ENCODE assay signal across 16 cellular contexts in the genomic region with DNA sequence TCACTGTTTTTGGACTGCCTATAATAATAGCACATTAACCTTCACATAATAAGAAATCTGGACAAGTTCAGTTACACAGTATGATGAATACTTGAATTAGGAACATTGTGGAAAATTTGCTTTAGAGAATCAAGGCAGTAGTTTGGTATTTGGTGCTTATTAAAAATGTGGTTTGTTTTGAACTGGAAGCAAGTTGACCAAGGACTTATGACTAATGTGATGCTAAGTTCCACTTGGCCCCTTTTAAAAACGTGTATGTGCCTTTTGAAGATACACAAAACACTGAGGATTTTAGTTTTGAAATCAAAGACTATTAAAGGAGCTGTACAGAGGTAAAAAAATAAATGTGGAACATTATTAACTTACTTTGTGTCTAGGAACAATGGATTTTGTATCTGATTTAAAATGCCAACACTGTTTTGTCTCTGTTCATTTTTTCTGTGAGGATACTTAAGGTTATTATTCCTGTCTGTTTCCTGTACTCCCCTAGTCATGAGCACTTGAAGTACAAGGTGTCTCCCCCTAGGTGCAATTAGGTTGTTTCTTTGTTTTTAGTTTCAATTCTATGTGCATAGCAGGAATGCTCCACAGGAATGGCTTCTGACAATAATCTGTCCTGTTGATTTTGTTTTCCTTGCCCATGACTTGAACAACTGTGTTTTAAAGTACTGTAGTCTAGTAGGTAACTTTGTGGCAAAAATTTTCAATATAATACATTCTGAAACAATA. TPM values are rescaled to one million over a fixed set of nuclear protein-coding genes. Genes with fewer than 3 reads are reported as not detected.
DNase-seq lines count a peak whose midpoint lies in the region; ATAC-seq and TF ChIP-seq lines count a peak whose summit lies in the region.
"Had no signal": no experiment of that assay in that cellular context is flagged by ENCODE, and none has a peak within 500 bp of the region (broad histone marks: within the 10 kb centered on the region; RNA-seq: fewer than 3 reads in every experiment).

No MANE protein-coding gene starts in this region.

- WGBS in mammary epithelial cell (ENCODE audit: low coverage, missing lambda C conversion rate), result 0% methylated on average over 1 of the region's 1 CpG
- whole genome bisulfite sequencing in mesendoderm (ENCODE audit: extremely low coverage, insufficient coverage, low lambda C conversion rate), result no CpG with 5 or more reads among the region's 1 CpG

- POLR2A ChIA-PET in CD4-positive, alpha-beta memory T cell (lab: Charles Lee; ENCODE audit: partially characterized antibody), result no interaction called here
- POLR2A ChIA-PET in Caco-2 (lab: Charles Lee), result no interaction called here

- H3K4me2 ChIP-seq in mammary epithelial cell (ENCODE audit: insufficient read depth, low read depth, low read length) (no peak overlapping the region), mesendoderm (ENCODE audit: low read length) (no peak overlapping the region)

- no peak overlapping the region for H2AK5ac ChIP-seq in mesendoderm (ENCODE audit: low read length)

- no peaks in the 10 kb centered on the region for H3K27me3 ChIP-seq in CD4-positive, alpha-beta memory T cell (ENCODE audit: insufficient read depth, low read length)
- H3K27me3 ChIP-seq in mammary epithelial cell (ENCODE audit: insufficient read depth, low read length) (no peaks in the 10 kb centered on the region), mesendoderm (ENCODE audit: insufficient read depth, low read length, poor library complexity) (no peaks in the 10 kb centered on the region), Caco-2 (replicated peaks; ENCODE audit: control insufficient read depth, insufficient read depth, low read length) (no peaks in the 10 kb centered on the region), uterus (no peaks in the 10 kb centered on the region)
- H3K27me3 ChIP-seq: stomach had no signal

- no peak overlapping the region for H3K18ac ChIP-seq in mesendoderm (ENCODE audit: low read length)

- H3K36me3 ChIP-seq in CD4-positive, alpha-beta memory T cell (ENCODE audit: insufficient read depth, low read length), result peaks cover 29% of the 10 kb centered on the region
- peaks cover 21% of the 10 kb centered on the region for H3K36me3 ChIP-seq in mammary epithelial cell (ENCODE audit: insufficient read depth, low read length)
- H3K36me3 ChIP-seq in mesendoderm (ENCODE audit: control insufficient read depth, insufficient read depth, low read length), result peaks cover 2% of the 10 kb centered on the region
- no peaks in the 10 kb centered on the region for H3K36me3 ChIP-seq in Caco-2 (ENCODE audit: control insufficient read depth, insufficient read depth, low read length)
- H3K36me3 ChIP-seq in uterus, result no peaks in the 10 kb centered on the region

- no peak overlapping the region for H2BK120ac ChIP-seq in mesendoderm (ENCODE audit: low read depth, low read length)

- CTCF ChIA-PET in CD4-positive, alpha-beta memory T cell (lab: Charles Lee; ENCODE audit: partially characterized antibody), result interaction anchor here (1.6 kb wide), 1 partner anchor 181 kb away, joined by 3 read pairs; no protein-coding TSS in a partner anchor
- CTCF ChIA-PET in mammary epithelial cell (lab: Charles Lee; ENCODE audit: low non-redundant PET), result no interaction called here
- CTCF ChIA-PET in Caco-2 (lab: Charles Lee), result no interaction called here

- H3K4ac ChIP-seq in mesendoderm (ENCODE audit: low read depth, low read length), result no peak overlapping the region

- no peak for TF ChIP-seq POLR2A in uterus (IDR thresholded peaks at IDR 0.05)

- no peaks in the 10 kb centered on the region for H3K79me1 ChIP-seq in mesendoderm (ENCODE audit: low read length)

- H3K9ac ChIP-seq in mammary epithelial cell (ENCODE audit: insufficient read depth, low read length) (no peak overlapping the region), mesendoderm (ENCODE audit: low read length) (no peak overlapping the region)

- intact Hi-C loops in CD4-positive, alpha-beta memory T cell (cut with micrococcal nuclease), result no loop called here
- intact Hi-C loops in mammary epithelial cell (cut with micrococcal nuclease) (no loop called here), Caco-2 (cut with micrococcal nuclease; ENCODE audit: unreplicated experiment) (no loop called here), uterus (cut with DNase I; ENCODE audit: low total_unique reads) (no loop called here)

- no peak for DNase-seq in CD4-positive, alpha-beta memory T cell
- DNase-seq in mammary epithelial cell, result no peak
- peak; percentile 10 for DNase-seq in mesendoderm
- DNase-seq in Caco-2, result no peak
- DNase-seq in HuH-7.5 (ENCODE audit: low spot score), result no peak
- DNase-seq in uterus, result no peak
- DNase-seq: Karpas-422; NCI-H2081; psoas muscle; stimulated activated CD4-positive, alpha-beta T cell treated with anti-CD3 and anti-CD28 coated beads, Interleukin-4, amount 100 ng/mL, for 24 hours; stomach had no signal

- peak overlapping the region; percentile 29 for H3K27ac ChIP-seq in CD4-positive, alpha-beta memory T cell (ENCODE audit: low read depth, low read length)
- H3K27ac ChIP-seq in mammary epithelial cell (ENCODE audit: insufficient read depth, low read depth, low read length) (no peak overlapping the region), mesendoderm (ENCODE audit: low read depth, low read length) (no peak overlapping the region), uterus (no peak overlapping the region)
- H3K27ac ChIP-seq: psoas muscle, stomach had no signal

- no peaks in the 10 kb centered on the region for H3K9me3 ChIP-seq in CD4-positive, alpha-beta memory T cell (ENCODE audit: control insufficient read depth in 1 of 2, low read length in 2 of 2)
- no peaks in the 10 kb centered on the region for H3K9me3 ChIP-seq in mammary epithelial cell (replicated peaks; ENCODE audit: insufficient read depth, low read length)
- H3K9me3 ChIP-seq in Caco-2, result no peaks in the 10 kb centered on the region
- H3K9me3 ChIP-seq in uterus, result no peaks in the 10 kb centered on the region
- H3K9me3 ChIP-seq: psoas muscle, stomach had no signal

- H3K9me3 Mint-ChIP-seq in CD4-positive, alpha-beta memory T cell, result no peaks in the 10 kb centered on the region
- H3K9me3 Mint-ChIP-seq in IgD-negative memory B cell (peaks cover 0 to 2% (median 0%) of the 10 kb centered on the region in 3 donors), Caco-2 (ENCODE audit: unreplicated experiment) (no peaks in the 10 kb centered on the region)

- no peak overlapping the region for H3K4me3 ChIP-seq in CD4-positive, alpha-beta memory T cell (ENCODE audit: low read length in 2 of 2)
- H3K4me3 ChIP-seq in mammary epithelial cell (replicated peaks in 1 of 3; ENCODE audit: insufficient read depth in 1 of 3, low read depth in 2 of 3, low read length in 3 of 3) (no peak overlapping the region), mesendoderm (ENCODE audit: low read length) (no peak overlapping the region), Caco-2 (ENCODE audit: low read depth, low read length) (no peak overlapping the region), uterus (no peak overlapping the region)
- H3K4me3 ChIP-seq: psoas muscle, stomach had no signal

- dilution Hi-C loops in mammary epithelial cell (cut with HindIII; ENCODE audit: low sequenced_read_pairs), result no loop called here

- peaks cover 0 to 4% (median 1%) of the 10 kb centered on the region in 4 donors for H3K4me1 Mint-ChIP-seq in CD4-positive, alpha-beta memory T cell
- H3K4me1 Mint-ChIP-seq in IgD-negative memory B cell, result peaks cover 1 to 5% (median 4%) of the 10 kb centered on the region in 3 donors
- no peaks in the 10 kb centered on the region for H3K4me1 Mint-ChIP-seq in Caco-2 (ENCODE audit: low read depth, unreplicated experiment)

- no peaks in the 10 kb centered on the region for H4K20me1 ChIP-seq in mammary epithelial cell (ENCODE audit: insufficient read depth, low read length)

- TF ChIP-seq CTCF in mammary epithelial cell (conservative IDR thresholded peaks at IDR 0.05 in 1 of 2, IDR thresholded peaks at IDR 0.05 in 1 of 2; ENCODE audit: extremely low read depth in 1 of 2, insufficient read depth in 1 of 2, low read depth in 1 of 2, low read length in 2 of 2), result no peak
- no peak for TF ChIP-seq CTCF in Caco-2 (IDR thresholded peaks at IDR 0.05; ENCODE audit: insufficient read depth in 1 of 2, low read depth in 1 of 2, low read length in 1 of 2, severe bottlenecking in 1 of 2, unreplicated experiment in 1 of 2)
- TF ChIP-seq CTCF in uterus (IDR thresholded peaks at IDR 0.05), result no peak

- H2AFZ ChIP-seq in mammary epithelial cell (ENCODE audit: low read depth, low read length), result no peak overlapping the region

- ATAC-seq in GM21576 (IDR thresholded peaks at IDR 0.05; ENCODE audit: unreplicated experiment), result no peak
- ATAC-seq: psoas muscle, SK-N-SH treated with all-trans-retinoic acid at 6 μM for 48 hours had no signal

- H3K4me3 Mint-ChIP-seq in CD4-positive, alpha-beta memory T cell, result no peak overlapping the region
- no peak overlapping the region for H3K4me3 Mint-ChIP-seq in IgD-negative memory B cell
- H3K4me3 Mint-ChIP-seq in Caco-2 (ENCODE audit: unreplicated experiment), result no peak overlapping the region
- H3K4me3 Mint-ChIP-seq: CD14-positive monocyte had no signal

- in situ Hi-C loops in mammary epithelial cell (cut with MboI; ENCODE audit: low sequenced_read_pairs in 2 of 2), result no loop called here

- peaks cover 45 to 53% of the 10 kb centered on the region in 2 donors for H3K36me3 Mint-ChIP-seq in CD4-positive, alpha-beta memory T cell
- H3K36me3 Mint-ChIP-seq in IgD-negative memory B cell (peaks cover 6% of the 10 kb centered on the region), Caco-2 (ENCODE audit: insufficient read depth, unreplicated experiment) (peaks cover 52% of the 10 kb centered on the region)

- H4K5ac ChIP-seq in mesendoderm (ENCODE audit: low read length), result no peak overlapping the region

- H2BK5ac ChIP-seq in mesendoderm (ENCODE audit: low read length), result no peak overlapping the region

- no peaks in the 10 kb centered on the region for H3K79me2 ChIP-seq in mammary epithelial cell (ENCODE audit: insufficient read depth, low read length)
- H3K79me2 ChIP-seq in mesendoderm (ENCODE audit: control insufficient read depth, insufficient read depth, low read length), result no peaks in the 10 kb centered on the region

- H3K4me1 ChIP-seq in CD4-positive, alpha-beta memory T cell (ENCODE audit: insufficient read depth, low read length), result no peaks in the 10 kb centered on the region
- H3K4me1 ChIP-seq in mammary epithelial cell (ENCODE audit: insufficient read depth, low read length), result no peaks in the 10 kb centered on the region
- no peaks in the 10 kb centered on the region for H3K4me1 ChIP-seq in mesendoderm (ENCODE audit: control insufficient read depth, low read depth, low read length)
- H3K4me1 ChIP-seq in Caco-2, result no peaks in the 10 kb centered on the region
- H3K4me1 ChIP-seq in uterus, result peaks cover 0 to 3% of the 10 kb centered on the region in 2 donors
- H3K4me1 ChIP-seq: psoas muscle had no signal

- no peak overlapping the region for H3K23ac ChIP-seq in mesendoderm (ENCODE audit: low read length)

- BruUV-seq in mammary epithelial cell (replicated peaks; lab: Mats Ljungman, UMichigan), result TSS peak; percentile 15
- BruUV-seq in Caco-2 (replicated peaks; lab: Mats Ljungman, UMichigan), result no TSS peak

- H3K27me3 Mint-ChIP-seq in CD4-positive, alpha-beta memory T cell, result no peaks in the 10 kb centered on the region
- H3K27me3 Mint-ChIP-seq in IgD-negative memory B cell, result no peaks in the 10 kb centered on the region
- no peaks in the 10 kb centered on the region for H3K27me3 Mint-ChIP-seq in Caco-2 (ENCODE audit: insufficient read depth, unreplicated experiment)

- H3K27ac Mint-ChIP-seq in CD4-positive, alpha-beta memory T cell, result peak overlapping the region in 4 of 7 donors; percentile 5 to 82 (median 60)
- peak overlapping the region; percentile 51 to 81 (median 66) for H3K27ac Mint-ChIP-seq in IgD-negative memory B cell
- H3K27ac Mint-ChIP-seq in Caco-2 (ENCODE audit: unreplicated experiment), result no peak overlapping the region

- H2BK15ac ChIP-seq in mesendoderm (replicated peaks; ENCODE audit: low read depth), result no peak overlapping the region

- no peak overlapping the region for H3K56ac ChIP-seq in mesendoderm (ENCODE audit: low read length)

- H4K8ac ChIP-seq in mesendoderm (ENCODE audit: low read depth, low read length), result no peak overlapping the region

RNA-seq across cellular contexts. Expression of gene PTH2R, which starts 49.6 kb away (rescaled TPM):
- under 1 TPM in 1 of 2 experiments, not detected in 1; 0.17 TPM for total RNA-seq in CD4-positive, alpha-beta memory T cell
- not detected for polyA plus RNA-seq in CD4-positive, alpha-beta memory T cell
- 0.23 TPM for polyA plus RNA-seq in IgD-negative memory B cell
- under 1 TPM; under 0.01 to 0.12 TPM for total RNA-seq in mammary epithelial cell
- polyA plus RNA-seq in mammary epithelial cell, result not detected
- not detected for polyA minus RNA-seq in mammary epithelial cell
- 0.13 TPM for polyA plus RNA-seq in mesendoderm (2013, experiment 1 of 2)
- polyA plus RNA-seq in mesendoderm (2013, experiment 2 of 2), result 0.20 TPM
- total RNA-seq in Caco-2 (2022), result 0.32 and 1.3 TPM in 2 replicates
- total RNA-seq in uterus, result 1 to 10 TPM in 1 of 4 donors, under 1 TPM in 1, not detected in 2; 0.70 to 1.7 TPM
- total RNA-seq: endothelial cell of umbilical vein had no signal
- polyA plus RNA-seq: endothelial cell of umbilical vein had no signal
